ENCODE assay signal across 8 cellular contexts in the genomic region with DNA sequence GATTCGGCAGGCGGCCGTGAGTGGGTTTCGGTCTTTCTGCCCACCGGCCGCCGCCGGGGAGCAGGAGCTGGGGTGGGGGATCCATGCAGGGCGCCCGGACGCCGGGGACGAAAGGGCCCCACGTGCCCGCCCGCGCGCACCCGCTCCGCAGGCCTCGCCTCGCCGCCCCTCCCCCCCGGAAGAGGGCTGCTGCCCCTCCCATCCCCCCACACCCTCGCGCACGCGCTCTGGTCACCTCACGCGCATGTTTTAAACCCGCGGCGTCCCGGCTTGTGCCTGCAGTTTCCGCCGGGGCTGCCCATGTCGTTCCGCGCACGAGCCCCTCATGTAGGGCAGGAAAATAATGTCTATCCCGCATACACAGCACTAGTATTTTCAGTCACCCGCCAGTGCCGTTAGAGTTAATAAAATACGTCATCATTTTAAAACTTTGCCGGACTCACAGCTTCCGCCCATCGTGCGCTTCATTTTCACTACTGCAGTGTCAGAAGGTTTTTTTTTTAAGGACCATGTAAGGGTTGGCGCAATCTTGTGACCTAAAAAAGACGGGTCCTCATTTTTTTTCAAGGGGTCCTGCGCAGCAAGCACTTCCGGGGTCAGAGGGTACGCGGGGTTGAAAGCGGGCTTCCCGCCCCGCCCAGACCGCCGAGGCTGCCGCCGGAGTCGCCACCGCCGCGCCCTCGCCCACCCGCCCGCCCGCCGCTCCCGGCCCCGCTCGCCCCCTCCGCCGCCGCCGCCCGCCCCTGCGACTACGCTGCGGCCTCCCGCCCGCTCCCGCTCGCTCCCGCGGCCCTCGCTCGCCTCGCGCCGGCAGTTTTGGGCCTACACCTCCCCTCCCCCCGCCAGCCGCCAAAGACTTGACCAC. TPM values are rescaled to one million over a fixed set of nuclear protein-coding genes. Genes with fewer than 3 reads are reported as not detected.
DNase-seq lines count a peak whose midpoint lies in the region; ATAC-seq lines count a peak whose summit lies in the region.

PCBP1 (plus strand) TSS at position 640 of the 865 bp plus-strand sequence. CDS start 267 bp downstream, outside the sequence.

- ATAC-seq in GM19043 (IDR thresholded peaks at IDR 0.05; ENCODE audit: low read depth, unreplicated experiment) = peak; percentile 24
- ATAC-seq in HG03354 (IDR thresholded peaks at IDR 0.05; ENCODE audit: poor library complexity, severe bottlenecking, unreplicated experiment) = peak; percentile 45

- peak; percentile 98 for DNase-seq in AG08396 (ENCODE audit: low spot score)
- peak; percentile 88 for DNase-seq in NCI-H460 (ENCODE audit: extremely low read depth, low read depth)
- peak; percentile 93 for DNase-seq in activated CD4-positive, CD25-positive, alpha-beta regulatory T cell treated with anti-CD3 and anti-CD28 coated beads, Interleukin-2, amount 50 U/mL, for 16 hours (ENCODE audit: low read depth, low spot score)
- peak; percentile 46 to 95 (median 86) for DNase-seq in caudate nucleus (lab: John Stamatoyannopoulos, UW)
- peak; percentile 95 for DNase-seq in inferior parietal cortex (ENCODE audit: extremely low spot score)
- DNase-seq in smooth muscle cell of the brain vasculature (ENCODE audit: low read depth, low spot score) = peak; percentile 89

- peak within 1 kb of the TSS; percentile 100 for H3K27ac ChIP-seq in caudate nucleus (ENCODE audit: low read depth, low read length)

RNA-seq across cellular contexts. Expression of gene PCBP1, which starts in this region (rescaled TPM):
- 26.3 and 47.8 TPM in 2 replicates for total RNA-seq in NCI-H460 (2014; rRNA removed; shearing (Covaris generic))
- polyA plus RNA-seq in NCI-H460 (2014; cell fraction: nucleus; rRNA removed) = 40.3 and 45.6 TPM in 2 replicates

Comparison
In these comparisons a context has a peak if more than half of its experiments do, and no peak if none do; other contexts are left out.
1. Peak in every context shown above with its lines: DNase-seq, ATAC-seq and H3K27ac ChIP-seq.